8 cellular contexts compared by ENCODE assay signal in genomic region chr7:106285801-106286492, GRCh38. TPM values are rescaled to one million over a fixed set of nuclear protein-coding genes. Genes with fewer than 3 reads are reported as not detected.
DNase-seq lines count a peak whose midpoint lies in the region; ATAC-seq, FAIRE-seq and TF ChIP-seq lines count a peak whose summit lies in the region.

No MANE protein-coding gene starts in this region.

- H3K9me2 ChIP-seq in Loucy (replicated peaks; ENCODE audit: low read depth, low read length), result no peaks in the 10 kb centered on the region

- no peak for FAIRE-seq in urothelium cell line (lab: Jason Lieb, UNC)

- no peaks in the 10 kb centered on the region for H3K27me3 ChIP-seq in BLaER1 treated with 17β-estradiol and CSF1 and Interleukin-3, amounts not matched to agents 10 nM and 100 nM
- peaks cover 9% of the 10 kb centered on the region for H3K27me3 ChIP-seq in Loucy (ENCODE audit: insufficient read depth, low read length, poor library complexity, severe bottlenecking)
- no peaks in the 10 kb centered on the region for H3K27me3 ChIP-seq in lower lobe of right lung (ENCODE audit: low read depth)
- H3K27me3 ChIP-seq in subcutaneous abdominal adipose tissue (ENCODE audit: control insufficient read depth in 5 of 5, insufficient read depth in 4 of 5, low read length in 5 of 5), result no peaks in the 10 kb centered on the region

- DNase-seq in astrocyte of the spinal cord (ENCODE audit: low read depth, low spot score) (peak; percentile 55), lower lobe of right lung (no peak), RKO (ENCODE audit: low spot score) (no peak), urothelium cell line (ENCODE audit: low spot score) (no peak)

- peak overlapping the region; percentile 97 for H2AFZ ChIP-seq in Loucy (ENCODE audit: low read length)

- in situ Hi-C loops in astrocyte of the spinal cord (cut with HindIII; ENCODE audit: low sequenced_read_pairs), result no loop called here

- peak overlapping the region; percentile 64 to 95 (median 82) for H3K4me3 ChIP-seq in BLaER1 treated with 17β-estradiol and CSF1 and Interleukin-3, amounts not matched to agents 10 nM and 100 nM
- peak overlapping the region; percentile 97 for H3K4me3 ChIP-seq in Loucy (ENCODE audit: low read length, poor library complexity, severe bottlenecking)
- peak overlapping the region; percentile 82 for H3K4me3 ChIP-seq in astrocyte of the spinal cord (ENCODE audit: low read depth, low read length)
- H3K4me3 ChIP-seq in lower lobe of right lung, result peak overlapping the region; percentile 75
- H3K4me3 ChIP-seq in subcutaneous abdominal adipose tissue (ENCODE audit: low read depth in 1 of 5, low read length in 5 of 5), result peak overlapping the region; percentile 64 to 96 (median 88)

- intact Hi-C loops in lower lobe of right lung (cut with DNase I), result no loop called here

- TF ChIP-seq CTCF in Loucy (conservative IDR thresholded peaks at IDR 0.05; ENCODE audit: low read length), result no peak
- no peak for TF ChIP-seq CTCF in astrocyte of the spinal cord (IDR thresholded peaks at IDR 0.05; ENCODE audit: low read depth, low read length)
- TF ChIP-seq CTCF in lower lobe of right lung (IDR thresholded peaks at IDR 0.05), result no peak

- H3F3A ChIP-seq in Loucy (ENCODE audit: low read depth), result no peaks in the 10 kb centered on the region

- peaks cover 0 to 35% (median 33%) of the 10 kb centered on the region in 11 experiments; a peak in 16 of 22 replicates for H4K20me1 ChIP-seq in BLaER1 treated with 17β-estradiol and CSF1 and Interleukin-3, amounts not matched to agents 10 nM and 100 nM
- H4K20me1 ChIP-seq in Loucy (ENCODE audit: insufficient read depth, low read length, poor library complexity, severe bottlenecking), result peaks cover 24% of the 10 kb centered on the region

- peaks cover 0 to 34% (median 0%) of the 10 kb centered on the region in 11 experiments; a peak in 7 of 22 replicates for H3K36me3 ChIP-seq in BLaER1 treated with 17β-estradiol and CSF1 and Interleukin-3, amounts not matched to agents 10 nM and 100 nM
- no peaks in the 10 kb centered on the region for H3K36me3 ChIP-seq in Loucy (ENCODE audit: insufficient read depth, low read length)
- H3K36me3 ChIP-seq in lower lobe of right lung, result no peaks in the 10 kb centered on the region
- peaks cover 0 to 6% (median 0%) of the 10 kb centered on the region in 5 donors for H3K36me3 ChIP-seq in subcutaneous abdominal adipose tissue (ENCODE audit: control insufficient read depth in 5 of 5, insufficient read depth in 5 of 5, low read length in 5 of 5)

- peak overlapping the region; percentile 82 to 100 (median 92) for H3K27ac ChIP-seq in BLaER1 treated with 17β-estradiol and CSF1 and Interleukin-3, amounts not matched to agents 10 nM and 100 nM
- H3K27ac ChIP-seq in lower lobe of right lung (peak overlapping the region; percentile 96), subcutaneous abdominal adipose tissue (ENCODE audit: low read depth, low read length) (peak overlapping the region; percentile 99)

- peaks cover 17 to 46% (median 29%) of the 10 kb centered on the region in 10 experiments for H3K4me1 ChIP-seq in BLaER1 treated with 17β-estradiol and CSF1 and Interleukin-3, amounts not matched to agents 10 nM and 100 nM
- peaks cover 38% of the 10 kb centered on the region for H3K4me1 ChIP-seq in Loucy (ENCODE audit: insufficient read depth, low read length, poor library complexity, severe bottlenecking)
- peaks cover 31% of the 10 kb centered on the region for H3K4me1 ChIP-seq in lower lobe of right lung
- peaks cover 5 to 32% (median 24%) of the 10 kb centered on the region in 5 donors for H3K4me1 ChIP-seq in subcutaneous abdominal adipose tissue (ENCODE audit: control insufficient read depth in 5 of 5, insufficient read depth in 5 of 5, low read length in 5 of 5)

- H3K79me2 ChIP-seq in Loucy (ENCODE audit: insufficient read depth, low read length), result peaks cover 32% of the 10 kb centered on the region

- no peaks in the 10 kb centered on the region for H3K9me3 ChIP-seq in BLaER1 treated with 17β-estradiol and CSF1 and Interleukin-3, amounts not matched to agents 10 nM and 100 nM (replicated peaks in 1 of 11)
- H3K9me3 ChIP-seq in Loucy (ENCODE audit: insufficient read depth, low read depth, low read length), result no peaks in the 10 kb centered on the region
- no peaks in the 10 kb centered on the region for H3K9me3 ChIP-seq in lower lobe of right lung
- H3K9me3 ChIP-seq in subcutaneous abdominal adipose tissue (ENCODE audit: control insufficient read depth in 5 of 5, low read length in 5 of 5), result no peaks in the 10 kb centered on the region

- H3K4me2 ChIP-seq in BLaER1 treated with 17β-estradiol and CSF1 and Interleukin-3, amounts not matched to agents 10 nM and 100 nM, result peak overlapping the region; percentile 80 to 97 (median 91)
- peak overlapping the region; percentile 92 for H3K4me2 ChIP-seq in Loucy (ENCODE audit: low read depth, low read length, poor library complexity, severe bottlenecking)

- ATAC-seq in GM19463 (IDR thresholded peaks at IDR 0.05; ENCODE audit: unreplicated experiment) (peak; percentile 25), lower lobe of right lung (no peak)

- H3K9ac ChIP-seq in BLaER1 treated with 17β-estradiol and CSF1 and Interleukin-3, amounts not matched to agents 10 nM and 100 nM, result peak overlapping the region; percentile 85 to 100 (median 93)
- H3K9ac ChIP-seq in Loucy (ENCODE audit: low read depth, low read length, poor library complexity, severe bottlenecking), result peak overlapping the region; percentile 92
- peak overlapping the region; percentile 87 to 95 (median 93) for H3K9ac ChIP-seq in subcutaneous abdominal adipose tissue (ENCODE audit: low read length in 5 of 5)

RNA-seq across cellular contexts. Expression of gene NAMPT, which starts 1.2 kb away (rescaled TPM):
- total RNA-seq in lower lobe of right lung, result 177 TPM
